In genomic region chr19:19461306-19461670, GRCh38 we compare ENCODE assay signal across 10 cellular contexts. TPM values are rescaled to one million over a fixed set of nuclear protein-coding genes. Genes with fewer than 3 reads are reported as not detected.
A peak's percentile ranks its signal among the peaks of the same experiment; 100 is the strongest.
DNase-seq lines count a peak whose midpoint lies in the region; ATAC-seq and TF ChIP-seq lines count a peak whose summit lies in the region.
"Had no signal": no experiment of that assay in that cellular context is flagged by ENCODE, and none has a peak within 500 bp of the region (broad histone marks: within the 10 kb centered on the region; RNA-seq: fewer than 3 reads in every experiment).

No MANE protein-coding gene starts in this region.

- peaks cover 0 to 3% (median 0%) of the 10 kb centered on the region in 9 donors for H3K9me3 Mint-ChIP-seq in naive thymus-derived CD8-positive, alpha-beta T cell

- H3K27ac ChIP-seq in left ventricle myocardium inferior (replicated peaks): peak overlapping the region; percentile 68
- H3K27ac ChIP-seq in colonic mucosa: peak overlapping the region; percentile 57

- H3K9ac ChIP-seq in colonic mucosa (ENCODE audit: low read depth in 2 of 2, low read length in 2 of 2): peak overlapping the region; percentile 45 to 59

- H3K4me1 Mint-ChIP-seq in naive thymus-derived CD8-positive, alpha-beta T cell: peaks cover 45 to 95% (median 89%) of the 10 kb centered on the region in 4 donors

- H3K9me3 ChIP-seq in left ventricle myocardium inferior (replicated peaks) (no peaks in the 10 kb centered on the region), colonic mucosa (no peaks in the 10 kb centered on the region)

- no peak for ATAC-seq in naive thymus-derived CD8-positive, alpha-beta T cell
- ATAC-seq in HG02870 (IDR thresholded peaks at IDR 0.05; ENCODE audit: unreplicated experiment): no peak
- no peak for ATAC-seq in GM18873 (IDR thresholded peaks at IDR 0.05; ENCODE audit: low FRiP score, unreplicated experiment)

- H3K4me1 ChIP-seq in left ventricle myocardium inferior (peaks cover 75% of the 10 kb centered on the region), colonic mucosa (peaks cover 50% of the 10 kb centered on the region)

- POLR2A ChIA-PET in naive thymus-derived CD8-positive, alpha-beta T cell (lab: Charles Lee): interaction anchor here (0.8 to 3.2 kb wide), 8 partner anchors 10 to 56 kb away, joined by 3 to 11 read pairs (median 6); partner anchors contain the start of gene GATAD2A

- DNase-seq in left ventricle myocardium inferior (no peak), cardiac septum (ENCODE audit: low spot score) (no peak), colonic mucosa (no peak), kidney tubule cell (ENCODE audit: low spot score) (no peak), HCEC 1CT (no peak)
- no peak for DNase-seq in naive thymus-derived CD8-positive, alpha-beta T cell
- DNase-seq: DMS 273 treated with DMSO at 0.1 percent for 48 hours, NCI-H774 had no signal

- peak overlapping the region; percentile 80 to 97 (median 89) for H3K4me3 Mint-ChIP-seq in naive thymus-derived CD8-positive, alpha-beta T cell

- TF ChIP-seq CTCF in left ventricle myocardium inferior (IDR thresholded peaks at IDR 0.05; ENCODE audit: borderline replicate concordance) (no peak), colonic mucosa (IDR thresholded peaks at IDR 0.05) (no peak)

- H3K36me3 Mint-ChIP-seq in naive thymus-derived CD8-positive, alpha-beta T cell: peaks cover 0 to 19% (median 12%) of the 10 kb centered on the region in 3 donors

- intact Hi-C loops in left ventricle myocardium inferior (cut with micrococcal nuclease) (no loop called here), cardiac septum (cut with DNase I) (loop anchor here (5.0 kb wide), 1 partner anchor 54 kb away; the partner anchor contains the start of gene GATAD2A), colonic mucosa (cut with DNase I) (no loop called here)

- H3K27me3 Mint-ChIP-seq in naive thymus-derived CD8-positive, alpha-beta T cell: no peaks in the 10 kb centered on the region

- H3K36me3 ChIP-seq in left ventricle myocardium inferior: peaks cover 14% of the 10 kb centered on the region
- peaks cover 4% of the 10 kb centered on the region for H3K36me3 ChIP-seq in colonic mucosa

- H3K4me3 ChIP-seq in left ventricle myocardium inferior (peak overlapping the region; percentile 31), colonic mucosa (no peak overlapping the region)

- H3K27me3 ChIP-seq in left ventricle myocardium inferior (ENCODE audit: low read depth) (no peaks in the 10 kb centered on the region), colonic mucosa (no peaks in the 10 kb centered on the region)

- peak overlapping the region; percentile 93 to 99 (median 98) for H3K27ac Mint-ChIP-seq in naive thymus-derived CD8-positive, alpha-beta T cell

RNA-seq across cellular contexts. Expression of gene TSSK6, which starts 54.1 kb away (rescaled TPM):
- total RNA-seq in left ventricle myocardium inferior (0.77 TPM), cardiac septum (1.2 TPM), colonic mucosa (1 to 10 TPM; 2.2 to 3.6 TPM)
- total RNA-seq in naive thymus-derived CD8-positive, alpha-beta T cell: 10 to 100 TPM in 1 of 2 experiments, 1 to 10 TPM in 1; 9.3 to 10.8 TPM
- 1 to 10 TPM in 2 of 3 donors, under 1 TPM in 1; 0.59 to 3.7 (median 3.1) TPM for polyA plus RNA-seq in naive thymus-derived CD8-positive, alpha-beta T cell

RNA-seq across cellular contexts. Expression of gene NDUFA13, which starts 54.7 kb away (rescaled TPM):
- 1,029 TPM for total RNA-seq in left ventricle myocardium inferior
- 779 TPM for total RNA-seq in cardiac septum
- 100 to 1,000 TPM; 399 to 494 TPM for total RNA-seq in colonic mucosa
- 100 to 1,000 TPM; 177 to 180 TPM for total RNA-seq in naive thymus-derived CD8-positive, alpha-beta T cell
- 100 to 1,000 TPM; 329 to 360 (median 338) TPM for polyA plus RNA-seq in naive thymus-derived CD8-positive, alpha-beta T cell

RNA-seq across cellular contexts. Expression of gene GATAD2A, which starts 55.8 kb away (rescaled TPM):
- 24.1 TPM for total RNA-seq in left ventricle myocardium inferior
- total RNA-seq in cardiac septum: 39.9 TPM
- 100 to 1,000 TPM; 102 to 145 TPM for total RNA-seq in colonic mucosa
- 100 to 1,000 TPM; 101 to 107 TPM for total RNA-seq in naive thymus-derived CD8-positive, alpha-beta T cell
- polyA plus RNA-seq in naive thymus-derived CD8-positive, alpha-beta T cell: 10 to 100 TPM; 14.5 to 35.1 (median 20.2) TPM
